ENCODE assay signal across 34 cellular contexts in the genomic region with DNA sequence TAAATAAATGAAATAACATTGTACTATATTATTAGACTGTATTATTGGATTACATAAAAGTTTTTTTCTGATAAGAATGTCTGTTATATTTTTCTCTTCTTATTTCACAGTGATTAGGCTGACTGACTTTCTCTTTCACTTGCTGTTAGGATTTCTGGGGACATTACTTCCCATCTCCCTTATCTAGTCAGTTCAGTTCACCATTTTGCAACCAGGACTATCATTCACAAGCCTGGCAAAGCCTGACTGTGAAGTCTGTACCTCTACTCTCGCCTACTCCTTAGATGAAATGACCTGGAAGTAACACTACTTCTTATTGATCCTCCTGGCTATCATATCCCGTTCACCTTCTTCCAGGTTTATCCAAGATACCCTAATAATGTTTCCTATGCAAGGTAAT.
"Had no signal": no experiment of that assay in that cellular context is flagged by ENCODE, and none has a peak within 500 bp of the region (broad histone marks: within the 10 kb centered on the region; RNA-seq: fewer than 3 reads in every experiment).

No MANE protein-coding gene starts in this region.

- FAIRE-seq: endometrium, endothelial cell of umbilical vein had no signal

- H3K9me3 ChIP-seq: adrenal gland, body of pancreas, colonic mucosa, esophagus squamous epithelium had no signal

- H3K36me3 Mint-ChIP-seq: activated CD4-positive, alpha-beta memory T cell treated with anti-CD3 and anti-CD28 coated beads for 36 hours; activated CD8-positive, alpha-beta memory T cell treated with anti-CD3 and anti-CD28 coated beads, Interleukin-2, amount 10 ng/mL, durations not matched to agents 7 days and 5 days; activated naive CD4-positive, alpha-beta T cell treated with anti-CD3 and anti-CD28 coated beads, Interleukin-2, amount 50 U/mL, for 24 hours; activated naive CD8-positive, alpha-beta T cell treated with anti-CD3 and anti-CD28 coated beads for 36 hours had no signal

- H3K4me1 ChIP-seq: adrenal gland, colonic mucosa, esophagus squamous epithelium had no signal

- H3K27ac Mint-ChIP-seq: activated CD4-positive, alpha-beta memory T cell treated with anti-CD3 and anti-CD28 coated beads for 36 hours; activated CD4-positive, alpha-beta T cell treated with anti-CD3 and anti-CD28 coated beads for 36 hours; activated CD4-positive, alpha-beta T cell treated with anti-CD3 and anti-CD28 coated beads, Interleukin-2, amount 10 ng/mL, durations not matched to agents 24 days and 14 days; activated CD8-positive, alpha-beta memory T cell treated with anti-CD3 and anti-CD28 coated beads, Interleukin-2, amount 10 ng/mL, durations not matched to agents 7 days and 5 days; activated CD8-positive, alpha-beta T cell treated with anti-CD3 and anti-CD28 coated beads, Interleukin-2, amount 10 ng/mL, durations not matched to agents 7 days and 5 days; activated naive CD4-positive, alpha-beta T cell treated with anti-CD3 and anti-CD28 coated beads for 36 hours; activated naive CD4-positive, alpha-beta T cell treated with anti-CD3 and anti-CD28 coated beads, Interleukin-2, amount 50 U/mL, for 24 hours; activated naive CD8-positive, alpha-beta T cell treated with anti-CD3 and anti-CD28 coated beads for 36 hours; activated naive CD8-positive, alpha-beta T cell treated with anti-CD3 and anti-CD28 coated beads, Interleukin-2, amount 50 U/mL, for 24 hours; activated T-helper 1 cell treated with anti-CD3 and anti-CD28 coated beads, Interleukin-12 subunit alpha, Interleukin-12 subunit beta, Interleukin-2, Interleukin-4 antibody, amounts not matched to agents 30 ng/mL and 10 ng/mL and 1 ng/mL, durations not matched to agents 14 hours and 24 hours and 36 hours; activated T-helper 2 cell treated with anti-CD3 and anti-CD28 coated beads, Interferon-gamma antibody, Interleukin-2, Interleukin-4, amounts not matched to agents 10 μg/mL and 5 μg/mL and 100 μg/mL, durations not matched to agents 14 hours and 24 hours and 36 hours; T-helper 17 cell; T-helper 2 cell treated with Interferon-gamma antibody and Interleukin-4, amounts not matched to agents 5 μg/mL and 100 μg/mL, for 36 hours had no signal

- H3K27me3 Mint-ChIP-seq: activated CD4-positive, alpha-beta memory T cell treated with anti-CD3 and anti-CD28 coated beads for 36 hours; activated CD4-positive, alpha-beta T cell treated with anti-CD3 and anti-CD28 coated beads for 36 hours; activated CD4-positive, alpha-beta T cell treated with anti-CD3 and anti-CD28 coated beads, Interleukin-2, amount 10 ng/mL, durations not matched to agents 24 days and 14 days; activated CD8-positive, alpha-beta memory T cell treated with anti-CD3 and anti-CD28 coated beads, Interleukin-2, amount 10 ng/mL, durations not matched to agents 7 days and 5 days; activated naive CD4-positive, alpha-beta T cell treated with anti-CD3 and anti-CD28 coated beads, Interleukin-2, amount 50 U/mL, for 24 hours; activated naive CD8-positive, alpha-beta T cell treated with anti-CD3 and anti-CD28 coated beads for 36 hours; activated naive CD8-positive, alpha-beta T cell treated with anti-CD3 and anti-CD28 coated beads, Interleukin-2, amount 50 U/mL, for 24 hours; T-helper 17 cell had no signal

- DNase-seq: activated CD4-positive, alpha-beta memory T cell treated with anti-CD3 and anti-CD28 coated beads for 36 hours; activated CD4-positive, alpha-beta T cell treated with anti-CD3 and anti-CD28 coated beads for 36 hours; activated CD4-positive, alpha-beta T cell treated with anti-CD3 and anti-CD28 coated beads, Interleukin-2, amount 10 ng/mL, durations not matched to agents 24 days and 14 days; activated CD4-positive, CD25-positive, alpha-beta regulatory T cell; activated CD4-positive, CD25-positive, alpha-beta regulatory T cell treated with anti-CD3 and anti-CD28 coated beads, Interleukin-2, amount 50 U/mL, for 72 hours; activated CD8-positive, alpha-beta memory T cell treated with anti-CD3 and anti-CD28 coated beads, Interleukin-2, amount 10 ng/mL, durations not matched to agents 7 days and 5 days; activated CD8-positive, alpha-beta memory T cell treated with anti-CD3 and anti-CD28 coated beads, Interleukin-2, amount 50 U/mL, for 4 hours; activated CD8-positive, alpha-beta T cell treated with anti-CD3 and anti-CD28 coated beads, Interleukin-2, amount 10 ng/mL, durations not matched to agents 7 days and 5 days; activated effector memory CD4-positive, alpha-beta T cell treated with anti-CD3 and anti-CD28 coated beads, Interleukin-2, amount 50 U/mL, for 16 hours; activated naive CD4-positive, alpha-beta T cell treated with anti-CD3 and anti-CD28 coated beads for 36 hours; activated naive CD8-positive, alpha-beta T cell treated with anti-CD3 and anti-CD28 coated beads for 36 hours; activated naive CD8-positive, alpha-beta T cell treated with anti-CD3 and anti-CD28 coated beads, Interleukin-2, amount 50 U/mL, for 24 hours; activated T-cell treated with anti-CD3 and anti-CD28 coated beads, Interleukin-2, amount 50 U/mL, for 1 hour; activated T-cell treated with anti-CD3 and anti-CD28 coated beads, Interleukin-2, amount 50 U/mL, for 48 hours; adrenal gland; amygdala; aorta; body of pancreas; caudate nucleus; colonic mucosa; effector CD8-positive, alpha-beta T cell; esophagus squamous epithelium; foreskin melanocyte; head of caudate nucleus; T-helper 1 cell; T-helper 17 cell; T1000 had no signal

- H3K36me3 ChIP-seq: adrenal gland, colonic mucosa, esophagus squamous epithelium had no signal

- H3K27me3 ChIP-seq: adrenal gland, body of pancreas, colonic mucosa, esophagus squamous epithelium had no signal

- ATAC-seq: activated CD4-positive, alpha-beta T cell treated with anti-CD3 and anti-CD28 coated beads for 36 hours; activated CD8-positive, alpha-beta memory T cell treated with anti-CD3 and anti-CD28 coated beads, Interleukin-2, amount 10 ng/mL, durations not matched to agents 7 days and 5 days; activated CD8-positive, alpha-beta T cell treated with anti-CD3 and anti-CD28 coated beads, Interleukin-2, amount 10 ng/mL, durations not matched to agents 7 days and 5 days; activated naive CD8-positive, alpha-beta T cell treated with anti-CD3 and anti-CD28 coated beads, Interleukin-2, amount 50 U/mL, for 24 hours; body of pancreas; T-helper 17 cell had no signal

- H3K4me1 Mint-ChIP-seq: activated CD4-positive, alpha-beta T cell treated with anti-CD3 and anti-CD28 coated beads for 36 hours; activated CD4-positive, alpha-beta T cell treated with anti-CD3 and anti-CD28 coated beads, Interleukin-2, amount 10 ng/mL, durations not matched to agents 24 days and 14 days; activated CD8-positive, alpha-beta memory T cell treated with anti-CD3 and anti-CD28 coated beads, Interleukin-2, amount 10 ng/mL, durations not matched to agents 7 days and 5 days; activated naive CD4-positive, alpha-beta T cell treated with anti-CD3 and anti-CD28 coated beads, Interleukin-2, amount 50 U/mL, for 24 hours; activated naive CD8-positive, alpha-beta T cell treated with anti-CD3 and anti-CD28 coated beads for 36 hours; activated naive CD8-positive, alpha-beta T cell treated with anti-CD3 and anti-CD28 coated beads, Interleukin-2, amount 50 U/mL, for 24 hours; T-helper 17 cell had no signal

- H3K27ac ChIP-seq: adrenal gland, body of pancreas, colonic mucosa, epithelial cell of prostate, esophagus squamous epithelium had no signal

- H3K4me3 ChIP-seq: adrenal gland, body of pancreas, colonic mucosa, esophagus squamous epithelium had no signal

- H3K4me3 Mint-ChIP-seq: activated CD4-positive, alpha-beta memory T cell treated with anti-CD3 and anti-CD28 coated beads for 36 hours; activated CD4-positive, alpha-beta T cell treated with anti-CD3 and anti-CD28 coated beads for 36 hours; activated CD4-positive, alpha-beta T cell treated with anti-CD3 and anti-CD28 coated beads, Interleukin-2, amount 10 ng/mL, durations not matched to agents 24 days and 14 days; activated CD8-positive, alpha-beta memory T cell treated with anti-CD3 and anti-CD28 coated beads, Interleukin-2, amount 10 ng/mL, durations not matched to agents 7 days and 5 days; activated CD8-positive, alpha-beta T cell treated with anti-CD3 and anti-CD28 coated beads, Interleukin-2, amount 10 ng/mL, durations not matched to agents 7 days and 5 days; activated naive CD4-positive, alpha-beta T cell treated with anti-CD3 and anti-CD28 coated beads for 36 hours; activated naive CD4-positive, alpha-beta T cell treated with anti-CD3 and anti-CD28 coated beads, Interleukin-2, amount 50 U/mL, for 24 hours; activated naive CD8-positive, alpha-beta T cell treated with anti-CD3 and anti-CD28 coated beads for 36 hours; activated naive CD8-positive, alpha-beta T cell treated with anti-CD3 and anti-CD28 coated beads, Interleukin-2, amount 50 U/mL, for 24 hours; activated T-helper 1 cell treated with anti-CD3 and anti-CD28 coated beads, Interleukin-12 subunit alpha, Interleukin-12 subunit beta, Interleukin-2, Interleukin-4 antibody, amounts not matched to agents 30 ng/mL and 10 ng/mL and 1 ng/mL, durations not matched to agents 14 hours and 24 hours and 36 hours; T-helper 17 cell; T-helper 2 cell treated with Interferon-gamma antibody and Interleukin-4, amounts not matched to agents 5 μg/mL and 100 μg/mL, for 36 hours had no signal
